ENCODE assay signal across 9 cellular contexts in the genomic region with DNA sequence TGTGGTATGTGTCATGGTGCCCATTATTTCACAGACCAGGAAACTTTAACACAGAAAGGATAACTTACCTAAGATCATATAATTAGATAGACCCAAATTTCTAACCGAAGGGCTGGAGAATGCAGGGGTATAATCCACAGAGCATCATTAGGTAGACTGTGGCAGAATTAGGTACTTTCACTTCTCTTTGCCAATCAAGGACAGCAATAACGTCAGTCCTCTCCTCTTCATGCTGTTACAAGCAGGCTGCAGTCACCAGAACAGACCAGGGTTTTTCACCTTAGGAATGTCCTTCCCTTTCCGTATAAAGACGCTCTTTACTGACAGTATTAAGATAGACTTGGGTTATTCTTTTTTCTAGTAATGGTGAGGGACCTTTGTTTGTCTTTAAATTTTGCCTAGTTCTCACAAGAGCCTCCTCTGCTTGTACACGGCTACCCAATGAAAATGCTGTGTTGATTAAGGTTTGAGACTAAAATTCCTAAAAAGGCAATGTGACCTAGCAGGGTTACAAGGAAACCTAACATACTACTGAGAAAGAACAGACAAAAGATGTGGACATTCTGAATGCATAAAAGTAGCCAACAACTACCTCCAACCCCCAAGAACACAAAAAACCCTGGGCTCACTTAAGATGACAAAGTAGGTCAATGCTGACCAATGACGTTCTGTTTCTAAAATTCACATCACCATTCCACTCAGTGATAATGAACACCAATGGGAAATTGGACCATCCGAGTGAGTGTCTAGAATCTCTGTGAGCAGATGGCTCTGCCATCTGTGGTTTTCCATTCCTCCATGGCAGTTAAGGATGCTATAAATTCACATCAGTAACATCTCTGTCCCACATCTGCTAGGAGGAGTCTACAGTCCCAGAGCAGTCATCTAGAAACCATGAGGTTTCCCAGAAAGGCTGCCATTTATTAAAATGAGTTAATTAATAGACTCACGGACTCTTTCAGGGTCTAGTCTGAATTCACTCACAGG. TPM values are rescaled to one million over a fixed set of nuclear protein-coding genes. Genes with fewer than 3 reads are reported as not detected.
DNase-seq lines count a peak whose midpoint lies in the region; ATAC-seq, FAIRE-seq and TF ChIP-seq lines count a peak whose summit lies in the region.
"Had no signal": no experiment of that assay in that cellular context is flagged by ENCODE, and none has a peak within 500 bp of the region (broad histone marks: within the 10 kb centered on the region; RNA-seq: fewer than 3 reads in every experiment).

No MANE protein-coding gene starts in this region.

- no peak for ATAC-seq in A549
- ATAC-seq in GM18861 (IDR thresholded peaks at IDR 0.05; ENCODE audit: unreplicated experiment): peak; percentile 40
- ATAC-seq in HG03378 (IDR thresholded peaks at IDR 0.05; ENCODE audit: unreplicated experiment): peak; percentile 53
- ATAC-seq in thoracic aorta (ENCODE audit: insufficient number of reproducible peaks, low FRiP score, low read depth): no peak
- no peak for ATAC-seq in left colon
- no peak for ATAC-seq in HG02973 (IDR thresholded peaks at IDR 0.05; ENCODE audit: unreplicated experiment)
- ATAC-seq: foreskin keratinocyte had no signal

- TF ChIP-seq POLR2A in A549 (IDR thresholded peaks at IDR 0.05; ENCODE audit: low read length): no peak

- H3K27me3 ChIP-seq in hepatocyte (no peaks in the 10 kb centered on the region), thoracic aorta (replicated peaks; ENCODE audit: insufficient read depth) (no peaks in the 10 kb centered on the region)
- H3K27me3 ChIP-seq: foreskin keratinocyte had no signal

- peak overlapping the region; percentile 91 for H3K4me2 ChIP-seq in A549
- peak overlapping the region; percentile 94 for H3K4me2 ChIP-seq in hepatocyte

- CTCF ChIA-PET in A549 (lab: Yijun Ruan, JAX): no interaction called here

- no peak for DNase-seq in A549 (ENCODE audit: low read depth in 1 of 2, low spot score in 1 of 2)
- DNase-seq in hepatocyte (ENCODE audit: low spot score): no peak
- DNase-seq in thoracic aorta (ENCODE audit: low spot score): no peak
- no peak for DNase-seq in left colon

- H3K4me3 ChIP-seq in A549 (peak overlapping the region; percentile 85; the same call in 2 of the 3 replicates), hepatocyte (peak overlapping the region; percentile 93), thoracic aorta (peak overlapping the region; percentile 97)

- TF ChIP-seq EP300 in A549 (IDR thresholded peaks at IDR 0.05): no peak

- no peaks in the 10 kb centered on the region for H3K9me2 ChIP-seq in hepatocyte (replicated peaks; ENCODE audit: insufficient read depth)

- WGBS in A549 (ENCODE audit: missing lambda C conversion rate): 82% methylated on average over 8 of the region's 8 CpGs
- WGBS in hepatocyte (ENCODE audit: low lambda C conversion rate, missing lambda C conversion rate): 58% methylated on average over 8 of the region's 8 CpGs

- peaks cover 20% of the 10 kb centered on the region for H3K4me1 ChIP-seq in A549
- peaks cover 15% of the 10 kb centered on the region for H3K4me1 ChIP-seq in hepatocyte (ENCODE audit: insufficient read depth)
- H3K4me1 ChIP-seq in thoracic aorta (ENCODE audit: control insufficient read depth in 1 of 2, low read depth in 2 of 2): peaks cover 16 to 39% of the 10 kb centered on the region in 2 donors

- no peak overlapping the region for H2AFZ ChIP-seq in hepatocyte

- H3K79me2 ChIP-seq in hepatocyte: peaks cover 65% of the 10 kb centered on the region

- H4K20me1 ChIP-seq in hepatocyte (ENCODE audit: insufficient read depth, poor library complexity, severe bottlenecking): peaks cover 60% of the 10 kb centered on the region

- intact Hi-C loops in left colon (cut with DNase I, micrococcal nuclease): no loop called here

- FAIRE-seq in A549 (lab: Jason Lieb, UNC): no peak

- TF ChIP-seq CTCF in A549 (IDR thresholded peaks at IDR 0.05): no peak
- no peak for TF ChIP-seq CTCF in VCaP (conservative IDR thresholded peaks at IDR 0.05)
- TF ChIP-seq CTCF in hepatocyte (IDR thresholded peaks at IDR 0.05; ENCODE audit: poor library complexity): no peak
- no peak for TF ChIP-seq CTCF in thoracic aorta (IDR thresholded peaks at IDR 0.05)

- H3K27ac ChIP-seq in A549 (0 out of 6 replicates have a peak overlapping the region, but pooled peaks of 1 of the 2 experiments have one; percentile 93), VCaP (peak overlapping the region; percentile 90; the same call in 1 of the 2 replicates), hepatocyte (peak overlapping the region; percentile 96), thoracic aorta (no peak overlapping the region)

- no peak for TF ChIP-seq RAD21 in A549 (conservative IDR thresholded peaks at IDR 0.05 in 1 of 2, IDR thresholded peaks at IDR 0.05 in 1 of 2)

- H3K36me3 ChIP-seq in hepatocyte (replicated peaks; ENCODE audit: insufficient read depth, low read depth): no peaks in the 10 kb centered on the region
- no peaks in the 10 kb centered on the region for H3K36me3 ChIP-seq in thoracic aorta

- POLR2A ChIA-PET in A549 (lab: Yijun Ruan, JAX): no interaction called here

- H3K9me3 ChIP-seq in A549 (no peaks in the 10 kb centered on the region), hepatocyte (ENCODE audit: low read depth) (no peaks in the 10 kb centered on the region), thoracic aorta (no peaks in the 10 kb centered on the region)

TF ChIP-seq in A549, 52 proteins besides CTCF, POLR2A, EP300 and RAD21:
- no peak for TF ChIP-seq FOXS1 (CRISPR knock-in tag; IDR thresholded peaks at IDR 0.05)
- TF ChIP-seq MAFK (IDR thresholded peaks at IDR 0.05; ENCODE audit: partially characterized antibody): no peak
- no peak for TF ChIP-seq FOSL2 (IDR thresholded peaks at IDR 0.05)
- TF ChIP-seq FOSL2 (CRISPR knock-in tag; IDR thresholded peaks at IDR 0.05): no peak
- no peak for TF ChIP-seq FOSB (CRISPR knock-in tag; IDR thresholded peaks at IDR 0.05)
- no peak for TF ChIP-seq HOXA7 (CRISPR knock-in tag; IDR thresholded peaks at IDR 0.05)
- TF ChIP-seq, protein P1, sequence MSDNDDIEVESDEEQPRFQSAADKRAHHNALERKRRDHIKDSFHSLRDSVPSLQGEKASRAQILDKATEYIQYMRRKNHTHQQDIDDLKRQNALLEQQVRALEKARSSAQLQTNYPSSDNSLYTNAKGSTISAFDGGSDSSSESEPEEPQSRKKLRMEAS (IDR thresholded peaks at IDR 0.05): no peak
- no peak for TF ChIP-seq NR3C1 (IDR thresholded peaks at IDR 0.05)
- TF ChIP-seq SREBF2 (IDR thresholded peaks at IDR 0.05): no peak
- no peak for TF ChIP-seq EHF (CRISPR knock-in tag; IDR thresholded peaks at IDR 0.05)
- TF ChIP-seq RNF2 (IDR thresholded peaks at IDR 0.05; ENCODE audit: borderline replicate concordance, low read depth): no peak
- TF ChIP-seq RCOR1 (IDR thresholded peaks at IDR 0.05; ENCODE audit: low read depth, low read length): no peak
- TF ChIP-seq, protein P2, sequence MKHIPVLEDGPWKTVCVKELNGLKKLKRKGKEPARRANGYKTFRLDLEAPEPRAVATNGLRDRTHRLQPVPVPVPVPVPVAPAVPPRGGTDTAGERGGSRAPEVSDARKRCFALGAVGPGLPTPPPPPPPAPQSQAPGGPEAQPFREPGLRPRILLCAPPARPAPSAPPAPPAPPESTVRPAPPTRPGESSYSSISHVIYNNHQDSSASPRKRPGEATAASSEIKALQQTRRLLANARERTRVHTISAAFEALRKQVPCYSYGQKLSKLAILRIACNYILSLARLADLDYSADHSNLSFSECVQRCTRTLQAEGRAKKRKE (CRISPR knock-in tag; IDR thresholded peaks at IDR 0.05; ENCODE audit: low read depth): no peak
- no peak for TF ChIP-seq CHD2 (IDR thresholded peaks at IDR 0.05; ENCODE audit: low read length, partially characterized antibody)
- no peak for TF ChIP-seq ELK1 (IDR thresholded peaks at IDR 0.05; ENCODE audit: low read depth, low read length)

RNA-seq across cellular contexts. Expression of gene PDIA6, which starts 2.1 kb away (rescaled TPM):
- polyA plus RNA-seq in A549 (2011; rRNA removed): 292 and 442 TPM in 2 replicates
- polyA plus RNA-seq in A549 (2012; cell fraction: cytosol; rRNA removed): 170 and 188 TPM in 2 replicates
- 107 and 173 TPM in 2 replicates for polyA plus RNA-seq in A549 (2012; cell fraction: nucleus; rRNA removed)
- polyA plus RNA-seq in A549 (2017; fragmentation: RNase III; extraction: RNeasy Plus Mini Kit Qiagen cat#74134 plus additional on column Dnase treatment): 309 to 325 TPM (median 322 TPM) in 3 replicates
- 98.3 and 120 TPM in 2 replicates for polyA minus RNA-seq in A549 (2011; rRNA and poly(A)+ RNA removed)
- 507 and 515 TPM in 2 replicates for total RNA-seq in hepatocyte
- polyA plus RNA-seq in hepatocyte: 715 and 766 TPM in 2 replicates
- 100 to 1,000 TPM in 1 of 2 donors, 10 to 100 TPM in 1; 94.9 to 100 TPM for total RNA-seq in thoracic aorta
- total RNA-seq in left colon: 100 to 1,000 TPM; 147 to 162 TPM

Comparison
In these comparisons a context has a peak if more than half of its experiments do, and no peak if none do; other contexts are left out.
1. ATAC-seq: peak in GM18861 (single experiment) and HG03378 (single experiment); none in A549 (0 of 2), thoracic aorta (single experiment), left colon (single experiment) and HG02973 (single experiment).
2. H3K27ac ChIP-seq: peak in VCaP (single experiment) and hepatocyte (single experiment); none in thoracic aorta (0 of 2).
3. Peak in every context shown above with its lines, with median percentiles within 50 percentile points of each other: H3K4me3 ChIP-seq.